ENCODE assay signal across 39 cellular contexts in genomic region chr14:66371776-66372175, GRCh38.
"Had no signal": no experiment of that assay in that cellular context is flagged by ENCODE, and none has a peak within 500 bp of the region (broad histone marks: within the 10 kb centered on the region; RNA-seq: fewer than 3 reads in every experiment).

No MANE protein-coding gene starts in this region.

- H3K4me3 ChIP-seq: adrenal gland, ascending aorta, body of pancreas, breast epithelium, cardiac muscle cell had no signal

- H3K27me3 ChIP-seq: adrenal gland, ascending aorta, body of pancreas, brain microvascular endothelial cell, breast epithelium, cardiac muscle cell had no signal

- H3K36me3 ChIP-seq: adrenal gland, ascending aorta, brain microvascular endothelial cell, breast epithelium, cardiac muscle cell had no signal

- DNase-seq: activated effector memory CD4-positive, alpha-beta T cell treated with anti-CD3 and anti-CD28 coated beads, Interleukin-2, amount 50 U/mL, for 16 hours; activated effector memory CD4-positive, alpha-beta T cell treated with Interleukin-2 at 50 U/mL for 16 hours; activated gamma-delta T cell; activated gamma-delta T cell treated with Interleukin-2 at 50 U/mL for 16 hours; activated naive CD4-positive, alpha-beta T cell; activated naive CD4-positive, alpha-beta T cell treated with anti-CD3 and anti-CD28 coated beads, Interleukin-2, amount 10 ng/mL, durations not matched to agents 7 days and 5 days; activated naive CD4-positive, alpha-beta T cell treated with anti-CD3 and anti-CD28 coated beads, Interleukin-2, amount 50 U/mL, for 16 hours; activated naive CD4-positive, alpha-beta T cell treated with Interleukin-2 at 50 U/mL for 16 hours; activated naive CD8-positive, alpha-beta T cell treated with anti-CD3 and anti-CD28 coated beads for 36 hours; activated naive CD8-positive, alpha-beta T cell treated with anti-CD3 and anti-CD28 coated beads, Interleukin-2, amount 10 ng/mL, durations not matched to agents 7 days and 5 days; activated naive CD8-positive, alpha-beta T cell treated with anti-CD3 and anti-CD28 coated beads, Interleukin-2, amount 50 U/mL, for 24 hours; activated T-cell treated with anti-CD3 and anti-CD28 coated beads, Interleukin-2, amount 50 U/mL, for 1 hour; activated T-cell treated with anti-CD3 and anti-CD28 coated beads, Interleukin-2, amount 50 U/mL, for 24 hours; activated T-cell treated with anti-CD3 and anti-CD28 coated beads, Interleukin-2, amount 50 U/mL, for 4 hours; activated T-cell treated with anti-CD3 and anti-CD28 coated beads, Interleukin-2, amount 50 U/mL, for 48 hours; activated T-cell treated with anti-CD3 and anti-CD28 coated beads, Interleukin-2, amount 50 U/mL, for 72 hours; adrenal gland; amniotic stem cell; amygdala; anterior cingulate cortex; aorta; body of pancreas; brain microvascular endothelial cell; caudate nucleus; central memory CD4-positive, alpha-beta T cell; cerebellar nuclear complex had no signal

- H3K9me3 Mint-ChIP-seq: activated naive CD4-positive, alpha-beta T cell treated with anti-CD3 and anti-CD28 coated beads, Interleukin-2, amount 10 ng/mL, durations not matched to agents 7 days and 5 days; activated naive CD4-positive, alpha-beta T cell treated with anti-CD3 and anti-CD28 coated beads, Interleukin-2, amount 50 U/mL, for 24 hours; activated naive CD4-positive, alpha-beta T cell treated with anti-CD3 and anti-CD28 coated beads, Interleukin-2, amount 50 U/mL, for 72 hours; activated naive CD8-positive, alpha-beta T cell treated with anti-CD3 and anti-CD28 coated beads for 36 hours; activated naive CD8-positive, alpha-beta T cell treated with anti-CD3 and anti-CD28 coated beads, Interleukin-2, amount 10 ng/mL, durations not matched to agents 7 days and 5 days; activated naive CD8-positive, alpha-beta T cell treated with anti-CD3 and anti-CD28 coated beads, Interleukin-2, amount 50 U/mL, for 24 hours; activated T-cell treated with anti-CD3 and anti-CD28 coated beads, Interleukin-2, amount 50 U/mL, for 24 hours; activated T-cell treated with anti-CD3 and anti-CD28 coated beads, Interleukin-2, amount 50 U/mL, for 4 hours; activated T-cell treated with anti-CD3 and anti-CD28 coated beads, Interleukin-2, amount 50 U/mL, for 72 hours; activated T-helper 1 cell treated with anti-CD3 and anti-CD28 coated beads, Interleukin-12 subunit alpha, Interleukin-12 subunit beta, Interleukin-2, Interleukin-4 antibody, amounts not matched to agents 30 ng/mL and 10 ng/mL and 1 ng/mL, durations not matched to agents 14 hours and 24 hours and 36 hours; activated T-helper 17 cell treated with anti-CD3 and anti-CD28 coated beads, Interleukin-2, amount 50 U/mL, for 72 hours; activated T-helper 2 cell treated with anti-CD3 and anti-CD28 coated beads, Interferon-gamma antibody, Interleukin-2, Interleukin-4, amounts not matched to agents 10 μg/mL and 5 μg/mL and 100 μg/mL, durations not matched to agents 14 hours and 24 hours and 36 hours; brain; central memory CD8-positive, alpha-beta T cell had no signal

- H3K27ac Mint-ChIP-seq: activated naive CD4-positive, alpha-beta T cell treated with anti-CD3 and anti-CD28 coated beads, Interleukin-2, amount 10 ng/mL, durations not matched to agents 7 days and 5 days; activated naive CD4-positive, alpha-beta T cell treated with anti-CD3 and anti-CD28 coated beads, Interleukin-2, amount 50 U/mL, for 24 hours; activated naive CD4-positive, alpha-beta T cell treated with anti-CD3 and anti-CD28 coated beads, Interleukin-2, amount 50 U/mL, for 72 hours; activated naive CD8-positive, alpha-beta T cell; activated naive CD8-positive, alpha-beta T cell treated with anti-CD3 and anti-CD28 coated beads for 36 hours; activated naive CD8-positive, alpha-beta T cell treated with anti-CD3 and anti-CD28 coated beads, Interleukin-2, amount 10 ng/mL, durations not matched to agents 7 days and 5 days; activated naive CD8-positive, alpha-beta T cell treated with anti-CD3 and anti-CD28 coated beads, Interleukin-2, amount 50 U/mL, for 24 hours; activated T-cell treated with anti-CD3 and anti-CD28 coated beads, Interleukin-2, amount 50 U/mL, for 24 hours; activated T-cell treated with anti-CD3 and anti-CD28 coated beads, Interleukin-2, amount 50 U/mL, for 72 hours; activated T-helper 1 cell treated with anti-CD3 and anti-CD28 coated beads, Interleukin-12 subunit alpha, Interleukin-12 subunit beta, Interleukin-2, Interleukin-4 antibody, amounts not matched to agents 30 ng/mL and 10 ng/mL and 1 ng/mL, durations not matched to agents 14 hours and 24 hours and 36 hours; activated T-helper 17 cell treated with anti-CD3 and anti-CD28 coated beads, Interleukin-2, amount 50 U/mL, for 72 hours; activated T-helper 2 cell treated with anti-CD3 and anti-CD28 coated beads, Interferon-gamma antibody, Interleukin-2, Interleukin-4, amounts not matched to agents 10 μg/mL and 5 μg/mL and 100 μg/mL, durations not matched to agents 14 hours and 24 hours and 36 hours; brain had no signal

- H3K4me3 Mint-ChIP-seq: activated naive CD4-positive, alpha-beta T cell treated with anti-CD3 and anti-CD28 coated beads, Interleukin-2, amount 10 ng/mL, durations not matched to agents 7 days and 5 days; activated naive CD4-positive, alpha-beta T cell treated with anti-CD3 and anti-CD28 coated beads, Interleukin-2, amount 50 U/mL, for 24 hours; activated naive CD8-positive, alpha-beta T cell; activated naive CD8-positive, alpha-beta T cell treated with anti-CD3 and anti-CD28 coated beads for 36 hours; activated naive CD8-positive, alpha-beta T cell treated with anti-CD3 and anti-CD28 coated beads, Interleukin-2, amount 10 ng/mL, durations not matched to agents 7 days and 5 days; activated naive CD8-positive, alpha-beta T cell treated with anti-CD3 and anti-CD28 coated beads, Interleukin-2, amount 50 U/mL, for 24 hours; activated T-cell treated with anti-CD3 and anti-CD28 coated beads, Interleukin-2, amount 50 U/mL, for 24 hours; activated T-cell treated with anti-CD3 and anti-CD28 coated beads, Interleukin-2, amount 50 U/mL, for 4 hours; activated T-cell treated with anti-CD3 and anti-CD28 coated beads, Interleukin-2, amount 50 U/mL, for 72 hours; activated T-helper 1 cell treated with anti-CD3 and anti-CD28 coated beads, Interleukin-12 subunit alpha, Interleukin-12 subunit beta, Interleukin-2, Interleukin-4 antibody, amounts not matched to agents 30 ng/mL and 10 ng/mL and 1 ng/mL, durations not matched to agents 14 hours and 24 hours and 36 hours; activated T-helper 17 cell treated with anti-CD3 and anti-CD28 coated beads, Interleukin-2, amount 50 U/mL, for 72 hours; brain; central memory CD8-positive, alpha-beta T cell had no signal

- ATAC-seq: activated naive CD4-positive, alpha-beta T cell treated with anti-CD3 and anti-CD28 coated beads, Interleukin-2, amount 50 U/mL, for 72 hours; activated naive CD8-positive, alpha-beta T cell treated with anti-CD3 and anti-CD28 coated beads, Interleukin-2, amount 50 U/mL, for 24 hours; activated T-cell treated with anti-CD3 and anti-CD28 coated beads, Interleukin-2, amount 50 U/mL, for 4 hours; activated T-cell treated with anti-CD3 and anti-CD28 coated beads, Interleukin-2, amount 50 U/mL, for 72 hours; activated T-helper 17 cell treated with anti-CD3 and anti-CD28 coated beads, Interleukin-2, amount 50 U/mL, for 72 hours; body of pancreas had no signal

- H3K4me1 Mint-ChIP-seq: activated naive CD4-positive, alpha-beta T cell treated with anti-CD3 and anti-CD28 coated beads, Interleukin-2, amount 10 ng/mL, durations not matched to agents 7 days and 5 days; activated naive CD4-positive, alpha-beta T cell treated with anti-CD3 and anti-CD28 coated beads, Interleukin-2, amount 50 U/mL, for 24 hours; activated naive CD8-positive, alpha-beta T cell treated with anti-CD3 and anti-CD28 coated beads for 36 hours; activated naive CD8-positive, alpha-beta T cell treated with anti-CD3 and anti-CD28 coated beads, Interleukin-2, amount 10 ng/mL, durations not matched to agents 7 days and 5 days; activated naive CD8-positive, alpha-beta T cell treated with anti-CD3 and anti-CD28 coated beads, Interleukin-2, amount 50 U/mL, for 24 hours; activated T-helper 17 cell treated with anti-CD3 and anti-CD28 coated beads, Interleukin-2, amount 50 U/mL, for 72 hours; central memory CD8-positive, alpha-beta T cell had no signal

- H3K27me3 Mint-ChIP-seq: activated naive CD4-positive, alpha-beta T cell treated with anti-CD3 and anti-CD28 coated beads, Interleukin-2, amount 10 ng/mL, durations not matched to agents 7 days and 5 days; activated naive CD4-positive, alpha-beta T cell treated with anti-CD3 and anti-CD28 coated beads, Interleukin-2, amount 50 U/mL, for 24 hours; activated naive CD8-positive, alpha-beta T cell treated with anti-CD3 and anti-CD28 coated beads for 36 hours; activated naive CD8-positive, alpha-beta T cell treated with anti-CD3 and anti-CD28 coated beads, Interleukin-2, amount 10 ng/mL, durations not matched to agents 7 days and 5 days; activated naive CD8-positive, alpha-beta T cell treated with anti-CD3 and anti-CD28 coated beads, Interleukin-2, amount 50 U/mL, for 24 hours; activated T-cell treated with anti-CD3 and anti-CD28 coated beads, Interleukin-2, amount 50 U/mL, for 24 hours; activated T-helper 17 cell treated with anti-CD3 and anti-CD28 coated beads, Interleukin-2, amount 50 U/mL, for 72 hours; brain; central memory CD8-positive, alpha-beta T cell had no signal

- H3K27ac ChIP-seq: adrenal gland, ascending aorta, body of pancreas, brain microvascular endothelial cell, breast epithelium, cardiac muscle cell had no signal

- H3K36me3 Mint-ChIP-seq: activated naive CD4-positive, alpha-beta T cell treated with anti-CD3 and anti-CD28 coated beads, Interleukin-2, amount 10 ng/mL, durations not matched to agents 7 days and 5 days; activated naive CD4-positive, alpha-beta T cell treated with anti-CD3 and anti-CD28 coated beads, Interleukin-2, amount 50 U/mL, for 24 hours; activated naive CD4-positive, alpha-beta T cell treated with anti-CD3 and anti-CD28 coated beads, Interleukin-2, amount 50 U/mL, for 72 hours; activated naive CD8-positive, alpha-beta T cell; activated naive CD8-positive, alpha-beta T cell treated with anti-CD3 and anti-CD28 coated beads for 36 hours; activated naive CD8-positive, alpha-beta T cell treated with anti-CD3 and anti-CD28 coated beads, Interleukin-2, amount 10 ng/mL, durations not matched to agents 7 days and 5 days; brain had no signal

- H3K4me1 ChIP-seq: adrenal gland, ascending aorta, body of pancreas, breast epithelium had no signal

- H3K9me3 ChIP-seq: adrenal gland, ascending aorta, body of pancreas, breast epithelium had no signal

- FAIRE-seq: astrocyte, bronchial epithelial cell had no signal
